28 cellular contexts compared by ENCODE assay signal in genomic region chr7:155141562-155141961, GRCh38.
DNase-seq lines count a peak whose midpoint lies in the region; ATAC-seq and TF ChIP-seq lines count a peak whose summit lies in the region.
"Had no signal": no experiment of that assay in that cellular context is flagged by ENCODE, and none has a peak within 500 bp of the region (broad histone marks: within the 10 kb centered on the region; RNA-seq: fewer than 3 reads in every experiment).

No MANE protein-coding gene starts in this region.

- H4K8ac ChIP-seq in neuronal stem cell (ENCODE audit: low read depth, low read length) = no peak overlapping the region

- TF ChIP-seq CTCF in GM23338 (conservative IDR thresholded peaks at IDR 0.05; ENCODE audit: low read depth in 2 of 2) (no peak), upper lobe of right lung (IDR thresholded peaks at IDR 0.05) (no peak)

- no peaks in the 10 kb centered on the region for H3K36me3 ChIP-seq in GM23338 (ENCODE audit: insufficient read depth)
- H3K36me3 ChIP-seq in neuronal stem cell (replicated peaks in 1 of 2; ENCODE audit: control insufficient read depth in 2 of 2, insufficient read depth in 2 of 2, low read length in 2 of 2) = no peaks in the 10 kb centered on the region
- H3K36me3 ChIP-seq in upper lobe of right lung = no peaks in the 10 kb centered on the region
- H3K36me3 ChIP-seq: BE2C, SJCRH30 had no signal

- peaks cover 10% of the 10 kb centered on the region for H3K27me3 Mint-ChIP-seq in GM23338 (ENCODE audit: insufficient read depth, low read depth, poor library complexity)

- no peak overlapping the region for H3K4me3 Mint-ChIP-seq in GM23338
- H3K4me3 Mint-ChIP-seq: CD14-positive monocyte; CD8-positive, alpha-beta memory T cell had no signal

- H3K9me3 ChIP-seq in neuronal stem cell (replicated peaks in 1 of 2; ENCODE audit: control insufficient read depth in 2 of 2, insufficient read depth in 1 of 2, low read depth in 1 of 2, low read length in 2 of 2) (no peaks in the 10 kb centered on the region), upper lobe of right lung (no peaks in the 10 kb centered on the region)
- H3K9me3 ChIP-seq: BE2C, SJCRH30 had no signal

- H3K79me1 ChIP-seq in neuronal stem cell (ENCODE audit: low read depth, low read length) = no peaks in the 10 kb centered on the region

- no peak overlapping the region for H2BK15ac ChIP-seq in neuronal stem cell (ENCODE audit: low read length)

- peak overlapping the region; percentile 22 for H3K18ac ChIP-seq in neuronal stem cell (ENCODE audit: low read length)

- no peaks in the 10 kb centered on the region for H3K27me3 ChIP-seq in GM23338 (ENCODE audit: insufficient read depth)
- H3K27me3 ChIP-seq in neuronal stem cell (ENCODE audit: control insufficient read depth in 3 of 3, insufficient read depth in 3 of 3, low read depth in 1 of 3, low read length in 3 of 3) = peaks cover 0 to 46% (median 0%) of the 10 kb centered on the region in 3 experiments
- peaks cover 7% of the 10 kb centered on the region for H3K27me3 ChIP-seq in upper lobe of right lung

- no peaks in the 10 kb centered on the region for H3F3A ChIP-seq in GM23338 (replicated peaks; ENCODE audit: low read depth)

- H3K79me2 ChIP-seq in GM23338 (replicated peaks; ENCODE audit: insufficient read depth) = no peaks in the 10 kb centered on the region

- no peak overlapping the region for H2AK5ac ChIP-seq in neuronal stem cell (ENCODE audit: low read depth, low read length)

- no peak overlapping the region for H2BK120ac ChIP-seq in neuronal stem cell (ENCODE audit: low read depth, low read length)

- no peak overlapping the region for H3K27ac ChIP-seq in GM23338 (ENCODE audit: low read depth)
- no peak overlapping the region for H3K27ac ChIP-seq in neuronal stem cell (replicated peaks; ENCODE audit: low read length)
- no peak overlapping the region for H3K27ac ChIP-seq in upper lobe of right lung
- H3K27ac ChIP-seq: HL-60, KMS-11, SJCRH30 had no signal

- H3K14ac ChIP-seq in neuronal stem cell (ENCODE audit: low read length) = no peak overlapping the region

- no peak overlapping the region for H3K4me2 ChIP-seq in GM23338
- no peak overlapping the region for H3K4me2 ChIP-seq in neuronal stem cell (ENCODE audit: insufficient read depth, low read length, poor library complexity, severe bottlenecking)
- H3K4me2 ChIP-seq: KMS-11 had no signal

- no CpG with 5 or more reads among the region's 5 CpGs for WGBS in neuronal stem cell (ENCODE audit: extremely low coverage in 2 of 2, insufficient read length in 2 of 2, insufficient replicate concordance in 1 of 2), 2 donors

- intact Hi-C loops in upper lobe of right lung (cut with DNase I) = no loop called here

- H3K23ac ChIP-seq in neuronal stem cell (ENCODE audit: low read depth, low read length, poor library complexity) = no peak overlapping the region

- no peak overlapping the region for H2AFZ ChIP-seq in GM23338
- H2AFZ ChIP-seq in neuronal stem cell (ENCODE audit: low read length) = no peak overlapping the region

- no peak overlapping the region for H2BK5ac ChIP-seq in neuronal stem cell (ENCODE audit: low read length)

- no peak overlapping the region for H3K27ac Mint-ChIP-seq in GM23338
- H3K27ac Mint-ChIP-seq: CD14-positive monocyte, IgD-negative memory B cell had no signal

- no peak overlapping the region for H2BK12ac ChIP-seq in neuronal stem cell (ENCODE audit: low read length)

- H3K36me3 Mint-ChIP-seq in GM23338 (ENCODE audit: low read depth) = no peaks in the 10 kb centered on the region
- H3K36me3 Mint-ChIP-seq: CD14-positive monocyte; CD8-positive, alpha-beta memory T cell; IgD-negative memory B cell had no signal

- H3K9me2 ChIP-seq in GM23338 (ENCODE audit: insufficient read depth) = no peaks in the 10 kb centered on the region

- H4K20me1 ChIP-seq in GM23338 (replicated peaks; ENCODE audit: insufficient read depth) = no peaks in the 10 kb centered on the region

- no peak overlapping the region for H3K9ac ChIP-seq in neuronal stem cell (ENCODE audit: low read depth, low read length, poor library complexity)
- H3K9ac ChIP-seq: KMS-11 had no signal

- peaks cover 5% of the 10 kb centered on the region; the same call in 1 of the 3 replicates for H3K4me1 Mint-ChIP-seq in GM23338
- H3K4me1 Mint-ChIP-seq: CD14-positive monocyte; CD8-positive, alpha-beta memory T cell had no signal

- no peaks in the 10 kb centered on the region; the same call in 2 of the 3 replicates for H3K9me3 Mint-ChIP-seq in GM23338
- H3K9me3 Mint-ChIP-seq: IgD-negative memory B cell had no signal

- ATAC-seq in GM23338 (peak; percentile 39; the same call in 1 of the 3 replicates), upper lobe of right lung (no peak), HG02885 (IDR thresholded peaks at IDR 0.05; ENCODE audit: poor library complexity, unreplicated experiment) (no peak)
- ATAC-seq: PC-3, Right ventricle myocardium inferior, SK-N-SH treated with all-trans-retinoic acid at 6 μM for 48 hours had no signal

- no peaks in the 10 kb centered on the region for H3K4me1 ChIP-seq in GM23338 (ENCODE audit: insufficient read depth)
- H3K4me1 ChIP-seq in neuronal stem cell (ENCODE audit: control insufficient read depth in 2 of 2, insufficient read depth in 1 of 2, low read depth in 1 of 2, low read length in 2 of 2) = no peaks in the 10 kb centered on the region
- H3K4me1 ChIP-seq in upper lobe of right lung = no peaks in the 10 kb centered on the region
- H3K4me1 ChIP-seq: BE2C, SJCRH30 had no signal

- no peak overlapping the region for H3K4ac ChIP-seq in neuronal stem cell (ENCODE audit: low read length)

- peak; percentile 52 for DNase-seq in activated effector memory CD4-positive, alpha-beta T cell treated with anti-CD3 and anti-CD28 coated beads, Interleukin-2, amount 50 U/mL, for 16 hours
- DNase-seq in activated effector memory CD4-positive, alpha-beta T cell treated with Interleukin-2 at 50 U/mL for 16 hours = no peak
- DNase-seq in GM23338 (ENCODE audit: low spot score) (no peak), cerebellar cortex (ENCODE audit: low spot score) (peak; percentile 87), neuronal stem cell (ENCODE audit: low spot score) (no peak), upper lobe of right lung (no peak), DMS53 (lab: John Stamatoyannopoulos, UW) (no peak)
- DNase-seq: BE2C; Calu3; CD8-positive, alpha-beta memory T cell; GF-D8; HCEC 1CT; NCI-H1048; NCI-H1436; NCI-H187; NCI-H2081 treated with DMSO at 0.1 percent for 48 hours; NCI-H446 treated with DMSO at 0.1 percent for 48 hours; NCI-H526 treated with DMSO at 0.1 percent for 48 hours; NK-92 treated with Interleukin-12 subunit alpha and Interleukin-12 subunit beta, amount 100 ng/mL, for 24 hours; PC-3; SJCRH30 had no signal

- no peak overlapping the region for H4K91ac ChIP-seq in neuronal stem cell (ENCODE audit: low read depth, low read length, poor library complexity)

- H3K4me3 ChIP-seq in GM23338 (no peak overlapping the region), neuronal stem cell (ENCODE audit: low read length in 2 of 2) (no peak overlapping the region), upper lobe of right lung (no peak overlapping the region)
- H3K4me3 ChIP-seq: SJCRH30 had no signal

Comparison
In these comparisons a context has a peak if more than half of its experiments do, and no peak if none do; other contexts are left out.
1. DNase-seq: peak in activated effector memory CD4-positive, alpha-beta T cell treated with anti-CD3 and anti-CD28 coated beads, Interleukin-2, amount 50 U/mL, for 16 hours (single experiment) and cerebellar cortex (single experiment); none in activated effector memory CD4-positive, alpha-beta T cell treated with Interleukin-2 at 50 U/mL for 16 hours (single experiment), GM23338 (single experiment), neuronal stem cell (single experiment), upper lobe of right lung (single experiment) and DMS53 (single experiment).